Comparison of ENCODE assay signal across 12 cellular contexts in the genomic region with DNA sequence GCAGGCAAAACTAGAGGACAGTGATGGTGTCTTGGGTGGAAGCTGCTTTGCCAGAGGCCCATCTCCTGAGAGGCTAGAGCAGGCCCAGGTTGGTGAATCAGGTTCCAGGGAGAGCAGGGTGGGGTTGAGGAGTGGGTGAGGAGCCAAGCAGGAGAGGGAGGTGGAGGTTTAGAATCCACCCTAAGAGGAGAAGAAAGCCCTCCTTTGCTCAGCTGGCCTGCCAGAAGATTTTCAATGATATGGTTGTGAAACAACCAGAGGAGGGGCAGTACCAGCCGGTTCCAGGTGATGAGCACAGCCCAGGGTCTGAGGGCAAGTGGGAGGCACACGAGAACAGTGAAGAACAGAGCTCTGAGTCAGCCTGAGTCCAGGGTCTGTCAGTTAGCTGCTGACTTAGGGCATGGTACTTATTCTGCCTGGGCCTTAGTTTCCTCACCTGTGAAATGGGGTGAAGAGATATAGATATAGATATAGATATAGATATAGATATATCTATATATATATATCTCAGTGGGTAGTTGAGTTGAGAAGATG. TPM values are rescaled to one million over a fixed set of nuclear protein-coding genes. Genes with fewer than 3 reads are reported as not detected.
A peak's percentile ranks its signal among the peaks of the same experiment; 100 is the strongest.
DNase-seq lines count a peak whose midpoint lies in the region; ATAC-seq, FAIRE-seq and TF ChIP-seq lines count a peak whose summit lies in the region.
"Had no signal": no experiment of that assay in that cellular context is flagged by ENCODE, and none has a peak within 500 bp of the region (broad histone marks: within the 10 kb centered on the region; RNA-seq: fewer than 3 reads in every experiment).

No MANE protein-coding gene starts in this region.

- WGBS in GM12878 (ENCODE audit: insufficient coverage, insufficient replicate concordance, low lambda C conversion rate, missing lambda C conversion rate), result 4% methylated on average over 2 of the region's 2 CpGs
- no CpG with 5 or more reads among the region's 2 CpGs for WGBS in mesendoderm (ENCODE audit: extremely low coverage, insufficient coverage, low lambda C conversion rate)
- 48 to 70% (median 53%) methylated on average over 2 of the region's 2 CpGs for WGBS in stomach, 5 donors

- no peak overlapping the region for H3K23ac ChIP-seq in mesendoderm (ENCODE audit: low read length)

- H4K5ac ChIP-seq in mesendoderm (ENCODE audit: low read length), result no peak overlapping the region

- H3K27me3 ChIP-seq in GM12878 (replicated peaks in 1 of 2; ENCODE audit: control insufficient read depth in 2 of 2, insufficient read depth in 2 of 2, low read length in 1 of 2), result no peaks in the 10 kb centered on the region
- H3K27me3 ChIP-seq in mesendoderm (ENCODE audit: insufficient read depth, low read length, poor library complexity), result no peaks in the 10 kb centered on the region
- H3K27me3 ChIP-seq in stomach, result no peaks in the 10 kb centered on the region

- no peaks in the 10 kb centered on the region for H4K20me1 ChIP-seq in GM12878 (ENCODE audit: control insufficient read depth, insufficient read depth)

- FAIRE-seq in GM12878 (lab: Jason Lieb, UNC), result no peak
- FAIRE-seq: colon had no signal

- H3K4me1 Mint-ChIP-seq in activated CD4-positive, alpha-beta T cell treated with anti-CD3 and anti-CD28 coated beads for 36 hours, result peaks cover 17% of the 10 kb centered on the region
- no peaks in the 10 kb centered on the region for H3K4me1 Mint-ChIP-seq in activated CD4-positive, alpha-beta T cell treated with anti-CD3 and anti-CD28 coated beads, Interleukin-2, amount 10 ng/mL, durations not matched to agents 7 days and 5 days

- in situ Hi-C loops in GM12878 (cut with MboI), result no loop called here

- no TSS peak for BruUV-seq in GM12878 (replicated peaks; lab: Mats Ljungman, UMichigan)

- intact Hi-C loops in activated CD4-positive, alpha-beta T cell treated with anti-CD3 and anti-CD28 coated beads for 36 hours (cut with DNase I, micrococcal nuclease), result no loop called here
- intact Hi-C loops in GM12878 (cut with micrococcal nuclease; ENCODE audit: unreplicated experiment) (no loop called here), stomach (cut with DNase I; ENCODE audit: low total_unique reads) (no loop called here)

- TF ChIP-seq EP300 in GM12878 (IDR thresholded peaks at IDR 0.05; ENCODE audit: borderline replicate concordance in 1 of 2, control insufficient read depth in 1 of 2, low read depth in 2 of 2, low read length in 2 of 2), result no peak
- no peak for TF ChIP-seq EP300 in stomach (IDR thresholded peaks at IDR 0.05)

- peak overlapping the region; percentile 3 for H3K56ac ChIP-seq in mesendoderm (ENCODE audit: low read length)

- no peak for DNase-seq in activated CD4-positive, alpha-beta T cell treated with anti-CD3 and anti-CD28 coated beads for 36 hours
- DNase-seq in activated CD4-positive, alpha-beta T cell treated with anti-CD3 and anti-CD28 coated beads, Interleukin-2, amount 10 ng/mL, durations not matched to agents 7 days and 5 days, result no peak
- DNase-seq in GM12878 (ENCODE audit: low read depth, low spot score), result no peak
- DNase-seq in mesendoderm, result no peak
- DNase-seq in stomach, result no peak
- DNase-seq in NCI-H1105 (lab: John Stamatoyannopoulos, UW), result no peak
- no peak for DNase-seq in NCI-H69 (lab: John Stamatoyannopoulos, UW)
- no peak for DNase-seq in cerebellar cortex (ENCODE audit: low spot score)
- DNase-seq: 8988T, activated B cell treated with CpG ODN at 0.5 μM for 24 hours had no signal

- no peak overlapping the region for H3K4ac ChIP-seq in mesendoderm (ENCODE audit: low read depth, low read length)

- TF ChIP-seq POLR2A in GM12878 (IDR thresholded peaks at IDR 0.05; ENCODE audit: low read depth, low read length) (no peak), stomach (IDR thresholded peaks at IDR 0.05) (no peak)

- H3K79me1 ChIP-seq in mesendoderm (ENCODE audit: low read length), result no peaks in the 10 kb centered on the region

- no peak overlapping the region for H2AFZ ChIP-seq in GM12878 (ENCODE audit: control insufficient read depth, low read depth, low read length)

- peaks cover 67% of the 10 kb centered on the region for H3K79me2 ChIP-seq in GM12878 (ENCODE audit: control insufficient read depth, insufficient read depth, low read length)
- no peaks in the 10 kb centered on the region for H3K79me2 ChIP-seq in mesendoderm (ENCODE audit: control insufficient read depth, insufficient read depth, low read length)

- H4K8ac ChIP-seq in mesendoderm (ENCODE audit: low read depth, low read length), result no peak overlapping the region

- H3K36me3 Mint-ChIP-seq in activated CD4-positive, alpha-beta T cell treated with anti-CD3 and anti-CD28 coated beads for 36 hours (ENCODE audit: low read depth), result peaks cover 3% of the 10 kb centered on the region
- H3K36me3 Mint-ChIP-seq in activated CD4-positive, alpha-beta T cell treated with anti-CD3 and anti-CD28 coated beads, Interleukin-2, amount 10 ng/mL, durations not matched to agents 7 days and 5 days (ENCODE audit: low read depth), result no peaks in the 10 kb centered on the region

- H3K4me2 ChIP-seq in GM12878 (ENCODE audit: control insufficient read depth, insufficient read depth), result no peak overlapping the region
- no peak overlapping the region for H3K4me2 ChIP-seq in mesendoderm (ENCODE audit: low read length)

- SMC1A ChIA-PET in GM12878 (lab: Charles Lee; ENCODE audit: uncharacterized antibody, unreplicated experiment), result interaction anchor here (0.7 to 1.5 kb wide), 7 partner anchors 9 to 82 kb away, joined by 3 to 7 read pairs (median 4); no protein-coding TSS in a partner anchor

- H2AK5ac ChIP-seq in mesendoderm (ENCODE audit: low read length), result no peak overlapping the region

- no peak overlapping the region for H3K4me3 Mint-ChIP-seq in activated CD4-positive, alpha-beta T cell treated with anti-CD3 and anti-CD28 coated beads for 36 hours
- no peak overlapping the region for H3K4me3 Mint-ChIP-seq in activated CD4-positive, alpha-beta T cell treated with anti-CD3 and anti-CD28 coated beads, Interleukin-2, amount 10 ng/mL, durations not matched to agents 7 days and 5 days
- H3K4me3 Mint-ChIP-seq: activated B cell treated with CpG ODN at 0.5 μM for 24 hours had no signal

- POLR2A ChIA-PET in activated CD4-positive, alpha-beta T cell treated with anti-CD3 and anti-CD28 coated beads for 36 hours (lab: Charles Lee), result interaction anchor here (0.7 kb wide), 1 partner anchor 90 kb away, joined by 3 read pairs; no protein-coding TSS in a partner anchor
- POLR2A ChIA-PET in activated CD4-positive, alpha-beta T cell treated with anti-CD3 and anti-CD28 coated beads, Interleukin-2, amount 10 ng/mL, durations not matched to agents 7 days and 5 days (lab: Charles Lee), result no interaction called here
- POLR2A ChIA-PET in GM12878 (lab: Charles Lee), result interaction anchor here (0.6 to 1.2 kb wide), 4 partner anchors 12 to 80 kb away, joined by 3 to 4 read pairs (median 4); no protein-coding TSS in a partner anchor

- no peak for TF ChIP-seq RAD21 in GM12878 (IDR thresholded peaks at IDR 0.05; ENCODE audit: insufficient read depth, low read depth, low read length)

- CTCF ChIA-PET in activated CD4-positive, alpha-beta T cell treated with anti-CD3 and anti-CD28 coated beads for 36 hours (lab: Charles Lee), result interaction anchor here (0.7 kb wide), 1 partner anchor 360 kb away, joined by 3 read pairs; no protein-coding TSS in a partner anchor
- CTCF ChIA-PET in activated CD4-positive, alpha-beta T cell treated with anti-CD3 and anti-CD28 coated beads, Interleukin-2, amount 10 ng/mL, durations not matched to agents 7 days and 5 days (lab: Charles Lee), result no interaction called here
- CTCF ChIA-PET in GM12878 (lab: Yijun Ruan, JAX), result interaction anchor here (0.8 to 4.9 kb wide), 5 partner anchors 17 to 81 kb away, joined by 3 to 25 read pairs (median 3); no protein-coding TSS in a partner anchor

- H3K27ac Mint-ChIP-seq in activated CD4-positive, alpha-beta T cell treated with anti-CD3 and anti-CD28 coated beads for 36 hours, result no peak overlapping the region
- no peak overlapping the region for H3K27ac Mint-ChIP-seq in activated CD4-positive, alpha-beta T cell treated with anti-CD3 and anti-CD28 coated beads, Interleukin-2, amount 10 ng/mL, durations not matched to agents 7 days and 5 days
- H3K27ac Mint-ChIP-seq: activated B cell treated with CpG ODN at 0.5 μM for 24 hours had no signal

- no peak overlapping the region for H3K9ac ChIP-seq in GM12878 (ENCODE audit: control insufficient read depth, insufficient read depth, low read length)
- H3K9ac ChIP-seq in mesendoderm (ENCODE audit: low read length), result no peak overlapping the region

- no peaks in the 10 kb centered on the region for H3K27me3 Mint-ChIP-seq in activated CD4-positive, alpha-beta T cell treated with anti-CD3 and anti-CD28 coated beads for 36 hours
- H3K27me3 Mint-ChIP-seq in activated CD4-positive, alpha-beta T cell treated with anti-CD3 and anti-CD28 coated beads, Interleukin-2, amount 10 ng/mL, durations not matched to agents 7 days and 5 days, result no peaks in the 10 kb centered on the region
- H3K27me3 Mint-ChIP-seq: activated B cell treated with CpG ODN at 0.5 μM for 24 hours had no signal

- no peak overlapping the region for H3K27ac ChIP-seq in GM12878 (ENCODE audit: control insufficient read depth, insufficient read depth)
- H3K27ac ChIP-seq in mesendoderm (ENCODE audit: low read depth, low read length), result no peak overlapping the region
- peak overlapping the region; percentile 67 to 81 (median 73) for H3K27ac ChIP-seq in stomach
- H3K27ac ChIP-seq: prostate gland had no signal

- peaks cover 0 to 5% of the 10 kb centered on the region in 2 experiments; a peak in 1 of 4 replicates for H3K36me3 ChIP-seq in GM12878 (ENCODE audit: control insufficient read depth in 2 of 2, insufficient read depth in 2 of 2, low read length in 1 of 2)
- H3K36me3 ChIP-seq in mesendoderm (ENCODE audit: control insufficient read depth, insufficient read depth, low read length), result no peaks in the 10 kb centered on the region
- H3K36me3 ChIP-seq in stomach, result no peaks in the 10 kb centered on the region
- H3K36me3 ChIP-seq: prostate gland had no signal

- H2BK5ac ChIP-seq in mesendoderm (ENCODE audit: low read length), result no peak overlapping the region

- no peak overlapping the region for H2BK15ac ChIP-seq in mesendoderm (replicated peaks; ENCODE audit: low read depth)

- TF ChIP-seq CTCF in GM12878 (IDR thresholded peaks at IDR 0.05 in 2 of 3, conservative IDR thresholded peaks at IDR 0.05 in 1 of 3; ENCODE audit: control insufficient read depth in 2 of 3, extremely low read depth in 1 of 3, insufficient read depth in 1 of 3, low read depth in 3 of 3, low read length in 3 of 3) (no peak), stomach (IDR thresholded peaks at IDR 0.05) (no peak)

- ATAC-seq in activated CD4-positive, alpha-beta T cell treated with anti-CD3 and anti-CD28 coated beads for 36 hours, result peak; percentile 27
- ATAC-seq in GM12878, result peak; percentile 41; the same call in 2 of the 3 replicates

- RAD21 ChIA-PET in GM12878 (lab: Charles Lee; ENCODE audit: unreplicated experiment), result no interaction called here

- no peak overlapping the region for H3K18ac ChIP-seq in mesendoderm (ENCODE audit: low read length)

- H3K4me1 ChIP-seq in GM12878 (ENCODE audit: control insufficient read depth, insufficient read depth, low read length) (peaks cover 14% of the 10 kb centered on the region), mesendoderm (ENCODE audit: control insufficient read depth, low read depth, low read length) (no peaks in the 10 kb centered on the region), stomach (peaks cover 6 to 72% (median 43%) of the 10 kb centered on the region in 4 donors)
- H3K4me1 ChIP-seq: prostate gland had no signal

- no peak overlapping the region for H2BK120ac ChIP-seq in mesendoderm (ENCODE audit: low read depth, low read length)

- H3K4me3 ChIP-seq in GM12878, result no peak overlapping the region
- H3K4me3 ChIP-seq in mesendoderm (ENCODE audit: low read length), result no peak overlapping the region
- no peak overlapping the region for H3K4me3 ChIP-seq in stomach
- H3K4me3 ChIP-seq: prostate gland had no signal

- H3K9me3 ChIP-seq in GM12878 (replicated peaks; ENCODE audit: control insufficient read depth, insufficient read depth, low read length), result no peaks in the 10 kb centered on the region
- H3K9me3 ChIP-seq in stomach, result no peaks in the 10 kb centered on the region
- H3K9me3 ChIP-seq: prostate gland had no signal

- no peaks in the 10 kb centered on the region for H3K9me3 Mint-ChIP-seq in activated CD4-positive, alpha-beta T cell treated with anti-CD3 and anti-CD28 coated beads for 36 hours (ENCODE audit: low read depth)
- no peaks in the 10 kb centered on the region for H3K9me3 Mint-ChIP-seq in activated CD4-positive, alpha-beta T cell treated with anti-CD3 and anti-CD28 coated beads, Interleukin-2, amount 10 ng/mL, durations not matched to agents 7 days and 5 days
- H3K9me3 Mint-ChIP-seq: activated B cell treated with CpG ODN at 0.5 μM for 24 hours had no signal

RNA-seq across cellular contexts. Expression of gene PPARGC1B, which starts 17.8 kb away (rescaled TPM):
- 1 to 10 TPM; 4.8 to 4.9 TPM for total RNA-seq in activated CD4-positive, alpha-beta T cell treated with anti-CD3 and anti-CD28 coated beads for 36 hours
- total RNA-seq in activated CD4-positive, alpha-beta T cell treated with anti-CD3 and anti-CD28 coated beads, Interleukin-2, amount 10 ng/mL, durations not matched to agents 7 days and 5 days, result 1 to 10 TPM; 3.6 TPM
- 55.8 and 60.6 TPM in 2 replicates for total RNA-seq in GM12878 (2013; cell fraction: nucleolus; rRNA removed)
- total RNA-seq in GM12878 (2014; rRNA removed) (5.3 and 6.4 TPM in 2 replicates), GM12878 (2014; rRNA removed; fragmentation: Illumina TruSeq; extraction: Trizol) (5.8 and 6.1 TPM in 2 replicates), GM12878 (2021) (18.1 and 20.5 TPM in 2 replicates), stomach (10 to 100 TPM in 3 of 5 donors, 1 to 10 TPM in 2; 4.1 to 59.7 (median 17.1) TPM)
- 2.5 TPM for polyA plus RNA-seq in GM12878 (2011; ENCODE audit: low read depth)
- polyA plus RNA-seq in GM12878 (2011; rRNA removed) (3.0 and 4.7 TPM in 2 replicates), GM12878 (2014; fragmentation: Illumina TruSeq; extraction: Trizol) (7.8 and 8.6 TPM in 2 replicates), GM12878 (2014; fragmentation: Nextera tagmentation; extraction: Ambion mirVana) (1 to 10 TPM; 1.8 to 2.5 TPM), GM12878 (2014; rRNA removed) (7.3 and 7.5 TPM in 2 replicates), GM12878 (2016; fragmentation: Nextera tagmentation; extraction: Ambion mirVana) (10 to 100 TPM; 10.4 to 10.7 TPM), stomach (1 to 10 TPM; 1.2 to 2.4 (median 1.7) TPM)
- polyA plus RNA-seq in GM12878 (2011; cell fraction: cytosol; rRNA removed), result 3.2 and 4.0 TPM in 2 replicates
- 24.1 and 34.3 TPM in 2 replicates for polyA plus RNA-seq in GM12878 (2011; cell fraction: nucleus; rRNA removed)
- 3.1 and 3.8 TPM in 2 replicates for polyA plus RNA-seq in GM12878 (2012)
- 9.2 and 10.7 TPM in 2 replicates for polyA minus RNA-seq in GM12878 (2011; rRNA and poly(A)+ RNA removed)
- 5.5 and 6.4 TPM in 2 replicates for polyA minus RNA-seq in GM12878 (2011; cell fraction: cytosol; rRNA and poly(A)+ RNA removed)
- 11.2 and 19.8 TPM in 2 replicates for polyA minus RNA-seq in GM12878 (2011; cell fraction: nucleus; rRNA and poly(A)+ RNA removed)
- polyA plus RNA-seq in mesendoderm (2013, experiment 1 of 2), result 2.4 TPM
- polyA plus RNA-seq in mesendoderm (2013, experiment 2 of 2), result 2.6 TPM

Comparison
In these comparisons a context has a peak if more than half of its experiments do, and no peak if none do; other contexts are left out.
1. H3K27ac ChIP-seq: peak in stomach (5 of 5); none in GM12878 (single experiment) and mesendoderm (single experiment).